Comparison of ENCODE assay signal across 38 cellular contexts in genomic region chr2:13533524-13533922, GRCh38.
"Had no signal": no experiment of that assay in that cellular context is flagged by ENCODE, and none has a peak within 500 bp of the region (broad histone marks: within the 10 kb centered on the region; RNA-seq: fewer than 3 reads in every experiment).

No MANE protein-coding gene starts in this region.

- ATAC-seq: activated CD4-positive, alpha-beta T cell treated with anti-CD3 and anti-CD28 coated beads for 36 hours; activated CD4-positive, CD25-positive, alpha-beta regulatory T cell treated with anti-CD3 and anti-CD28 coated beads, Interleukin-2, amount 50 U/mL, for 24 hours; activated CD8-positive, alpha-beta T cell treated with anti-CD3 and anti-CD28 coated beads, Interleukin-2, amount 10 ng/mL, durations not matched to agents 7 days and 5 days; PC-3; Right ventricle myocardium inferior; WTC11 had no signal

- H3K9me3 ChIP-seq: ascending aorta, Peyer's patch had no signal

- H3K4me3 ChIP-seq: ascending aorta, cardiac muscle cell, Peyer's patch, SK-N-MC had no signal

- H3K4me3 Mint-ChIP-seq: activated CD4-positive, alpha-beta T cell treated with anti-CD3 and anti-CD28 coated beads for 36 hours; activated CD4-positive, alpha-beta T cell treated with anti-CD3 and anti-CD28 coated beads, Interleukin-2, amount 10 ng/mL, durations not matched to agents 7 days and 5 days; activated CD8-positive, alpha-beta T cell treated with anti-CD3 and anti-CD28 coated beads, Interleukin-2, amount 10 ng/mL, durations not matched to agents 7 days and 5 days; activated naive CD4-positive, alpha-beta T cell treated with anti-CD3 and anti-CD28 coated beads, Interleukin-2, amount 50 U/mL, for 24 hours; activated naive CD8-positive, alpha-beta T cell treated with anti-CD3 and anti-CD28 coated beads, Interleukin-2, amount 10 ng/mL, durations not matched to agents 7 days and 5 days; activated T-cell treated with anti-CD3 and anti-CD28 coated beads, Interleukin-2, amount 50 U/mL, for 24 hours; central memory CD8-positive, alpha-beta T cell; T-helper 1 cell treated with Interleukin-12 subunit alpha and Interleukin-12 subunit beta and Interleukin-4 antibody, amounts not matched to agents 30 μg/mL and 1 μg/mL, for 36 hours; T-helper 2 cell treated with Interferon-gamma antibody and Interleukin-4, amounts not matched to agents 5 μg/mL and 100 μg/mL, for 36 hours; WTC11 had no signal

- H3K27me3 Mint-ChIP-seq: activated CD4-positive, alpha-beta T cell treated with anti-CD3 and anti-CD28 coated beads, Interleukin-2, amount 10 ng/mL, durations not matched to agents 7 days and 5 days; activated naive CD4-positive, alpha-beta T cell treated with anti-CD3 and anti-CD28 coated beads, Interleukin-2, amount 50 U/mL, for 24 hours; activated naive CD8-positive, alpha-beta T cell treated with anti-CD3 and anti-CD28 coated beads, Interleukin-2, amount 10 ng/mL, durations not matched to agents 7 days and 5 days; activated T-cell treated with anti-CD3 and anti-CD28 coated beads, Interleukin-2, amount 50 U/mL, for 24 hours; central memory CD8-positive, alpha-beta T cell had no signal

- H3K9me3 Mint-ChIP-seq: activated naive CD4-positive, alpha-beta T cell treated with anti-CD3 and anti-CD28 coated beads, Interleukin-2, amount 50 U/mL, for 24 hours; activated T-helper 2 cell treated with anti-CD3 and anti-CD28 coated beads, Interferon-gamma antibody, Interleukin-2, Interleukin-4, amounts not matched to agents 10 μg/mL and 5 μg/mL and 100 μg/mL, durations not matched to agents 14 hours and 24 hours and 36 hours had no signal

- FAIRE-seq: TTC549 had no signal

- H3K27ac Mint-ChIP-seq: activated CD4-positive, alpha-beta T cell treated with anti-CD3 and anti-CD28 coated beads for 36 hours; activated CD4-positive, alpha-beta T cell treated with anti-CD3 and anti-CD28 coated beads, Interleukin-2, amount 10 ng/mL, durations not matched to agents 7 days and 5 days; activated CD8-positive, alpha-beta T cell treated with anti-CD3 and anti-CD28 coated beads, Interleukin-2, amount 10 ng/mL, durations not matched to agents 7 days and 5 days; activated naive CD4-positive, alpha-beta T cell treated with anti-CD3 and anti-CD28 coated beads, Interleukin-2, amount 50 U/mL, for 24 hours; activated naive CD8-positive, alpha-beta T cell treated with anti-CD3 and anti-CD28 coated beads, Interleukin-2, amount 10 ng/mL, durations not matched to agents 7 days and 5 days; activated T-cell treated with anti-CD3 and anti-CD28 coated beads, Interleukin-2, amount 50 U/mL, for 24 hours; activated T-helper 2 cell treated with anti-CD3 and anti-CD28 coated beads, Interferon-gamma antibody, Interleukin-2, Interleukin-4, amounts not matched to agents 10 μg/mL and 5 μg/mL and 100 μg/mL, durations not matched to agents 14 hours and 24 hours and 36 hours; T-helper 1 cell treated with Interleukin-12 subunit alpha and Interleukin-12 subunit beta and Interleukin-4 antibody, amounts not matched to agents 30 μg/mL and 1 μg/mL, for 36 hours; T-helper 2 cell treated with Interferon-gamma antibody and Interleukin-4, amounts not matched to agents 5 μg/mL and 100 μg/mL, for 36 hours; WTC11 had no signal

- DNase-seq: activated CD4-positive, alpha-beta T cell treated with anti-CD3 and anti-CD28 coated beads for 36 hours; activated CD4-positive, alpha-beta T cell treated with anti-CD3 and anti-CD28 coated beads, Interleukin-2, amount 10 ng/mL, durations not matched to agents 7 days and 5 days; activated CD4-positive, alpha-beta T cell treated with anti-CD3 and anti-CD28 coated beads, Interleukin-2, amount 50 U/mL, for 48 hours; activated CD8-positive, alpha-beta T cell treated with anti-CD3 and anti-CD28 coated beads, Interleukin-2, amount 10 ng/mL, durations not matched to agents 7 days and 5 days; activated gamma-delta T cell; activated naive CD4-positive, alpha-beta T cell treated with Interleukin-2 at 50 U/mL for 16 hours; activated naive CD8-positive, alpha-beta T cell treated with anti-CD3 and anti-CD28 coated beads, Interleukin-2, amount 10 ng/mL, durations not matched to agents 7 days and 5 days; activated T-cell treated with anti-CD3 and anti-CD28 coated beads, Interleukin-2, amount 50 U/mL, for 24 hours; amygdala; Kasumi-1; KG1; MM.1S; MV-4-11; NCI-H1092; NCI-H1436 treated with DMSO at 0.1 percent for 48 hours; NCI-H187; NCI-H2029 treated with DMSO at 0.1 percent for 48 hours; NCI-H2107; NCI-H2171; NCI-H2227 treated with DMSO at 0.1 percent for 48 hours; NCI-H446 treated with DMSO at 0.1 percent for 48 hours; NCI-H524 treated with DMSO at 0.1 percent for 48 hours; PC-3; Peyer's patch; SIG-M5 had no signal

- H3K36me3 ChIP-seq: ascending aorta, cardiac muscle cell, Peyer's patch had no signal

- H3K4me1 ChIP-seq: ascending aorta, Peyer's patch had no signal

- H3K27me3 ChIP-seq: ascending aorta, cardiac muscle cell, Peyer's patch had no signal

- H3K4me1 Mint-ChIP-seq: activated CD4-positive, alpha-beta T cell treated with anti-CD3 and anti-CD28 coated beads for 36 hours; activated CD4-positive, alpha-beta T cell treated with anti-CD3 and anti-CD28 coated beads, Interleukin-2, amount 10 ng/mL, durations not matched to agents 7 days and 5 days; activated naive CD4-positive, alpha-beta T cell treated with anti-CD3 and anti-CD28 coated beads, Interleukin-2, amount 50 U/mL, for 24 hours; activated naive CD8-positive, alpha-beta T cell treated with anti-CD3 and anti-CD28 coated beads, Interleukin-2, amount 10 ng/mL, durations not matched to agents 7 days and 5 days; central memory CD8-positive, alpha-beta T cell had no signal

- H3K27ac ChIP-seq: ascending aorta, cardiac muscle cell, Peyer's patch, RWPE1, SK-N-MC had no signal

- H3K36me3 Mint-ChIP-seq: activated naive CD4-positive, alpha-beta T cell treated with anti-CD3 and anti-CD28 coated beads, Interleukin-2, amount 50 U/mL, for 24 hours; activated naive CD8-positive, alpha-beta T cell treated with anti-CD3 and anti-CD28 coated beads, Interleukin-2, amount 10 ng/mL, durations not matched to agents 7 days and 5 days; WTC11 had no signal
